8 cellular contexts compared by ENCODE assay signal in genomic region chr1:6794164-6794563, GRCh38. TPM values are rescaled to one million over a fixed set of nuclear protein-coding genes. Genes with fewer than 3 reads are reported as not detected.
DNase-seq lines count a peak whose midpoint lies in the region; ATAC-seq, FAIRE-seq and TF ChIP-seq lines count a peak whose summit lies in the region.

No MANE protein-coding gene starts in this region.

- no peak overlapping the region for H3K9ac ChIP-seq in OCI-LY3 (ENCODE audit: low read length)

- no peak for DNase-seq in heart right ventricle
- no peak for DNase-seq in left ventricle myocardium superior
- DNase-seq in esophagus muscularis mucosa (ENCODE audit: extremely low spot score), result no peak
- DNase-seq in small intestine, result peak; percentile 54
- DNase-seq in activated CD8-positive, alpha-beta memory T cell treated with anti-CD3 and anti-CD28 coated beads, Interleukin-2, amount 50 U/mL, for 4 hours, result no peak
- DNase-seq in GM19240 (ENCODE audit: insufficient read length, low spot score), result no peak
- DNase-seq in GDM1 (lab: John Stamatoyannopoulos, UW), result no peak

- FAIRE-seq in small intestine (lab: Jason Lieb, UNC), result peak; percentile 77

- 59 to 68% methylated on average over 2 of the region's 2 CpGs for WGBS in heart right ventricle, 2 donors
- 63% methylated on average over 2 of the region's 2 CpGs for WGBS in esophagus muscularis mucosa
- 53 to 76% (median 71%) methylated on average over 2 of the region's 2 CpGs for WGBS in small intestine, 3 donors

- H2AFZ ChIP-seq in OCI-LY3 (ENCODE audit: low read depth, low read length), result no peak overlapping the region

- TF ChIP-seq POLR2A in esophagus muscularis mucosa (IDR thresholded peaks at IDR 0.05; ENCODE audit: low read depth), result no peak

- no peaks in the 10 kb centered on the region for H3K9me3 ChIP-seq in heart right ventricle
- no peaks in the 10 kb centered on the region for H3K9me3 ChIP-seq in OCI-LY3 (ENCODE audit: insufficient read depth, low read length)
- H3K9me3 ChIP-seq in esophagus muscularis mucosa, result no peaks in the 10 kb centered on the region
- H3K9me3 ChIP-seq in small intestine (ENCODE audit: control insufficient read depth, low read depth), result no peaks in the 10 kb centered on the region

- TF ChIP-seq CTCF in heart right ventricle (IDR thresholded peaks at IDR 0.05) (peak in 7 of 9 donors; percentile 36 to 65 (median 58)), OCI-LY3 (IDR thresholded peaks at IDR 0.05; ENCODE audit: low read depth, low read length) (peak; percentile 34), esophagus muscularis mucosa (IDR thresholded peaks at IDR 0.05) (peak; percentile 44 to 55 (median 47))

- no peak overlapping the region for H3K4me2 ChIP-seq in OCI-LY3 (ENCODE audit: low read length)

- H3K4me1 ChIP-seq in heart right ventricle (peaks cover 0 to 77% (median 55%) of the 10 kb centered on the region in 9 donors), OCI-LY3 (ENCODE audit: low read length) (no peaks in the 10 kb centered on the region), esophagus muscularis mucosa (peaks cover 30 to 67% (median 61%) of the 10 kb centered on the region in 4 donors), small intestine (ENCODE audit: control insufficient read depth in 2 of 2, insufficient read depth in 1 of 2, low read depth in 1 of 2, low read length in 1 of 2) (peaks cover 0 to 4% of the 10 kb centered on the region in 2 donors)

- H3K27me3 ChIP-seq in heart right ventricle (no peaks in the 10 kb centered on the region), OCI-LY3 (ENCODE audit: low read depth, low read length) (no peaks in the 10 kb centered on the region), esophagus muscularis mucosa (no peaks in the 10 kb centered on the region), small intestine (ENCODE audit: control insufficient read depth in 2 of 2, insufficient read depth in 2 of 2, low read length in 2 of 2) (no peaks in the 10 kb centered on the region)

- ATAC-seq in heart right ventricle, result no peak
- ATAC-seq in left ventricle myocardium superior, result no peak

- H3K79me2 ChIP-seq in OCI-LY3 (ENCODE audit: low read length), result peaks cover 63% of the 10 kb centered on the region

- no peak for TF ChIP-seq EP300 in esophagus muscularis mucosa (IDR thresholded peaks at IDR 0.05)

- intact Hi-C loops in heart right ventricle (cut with DNase I), result loop anchor here in 8 of 10 donors (2.0 to 10.0 kb wide), 10 partner anchors 93 to 413 kb away; no protein-coding TSS in a partner anchor
- intact Hi-C loops in left ventricle myocardium superior (cut with micrococcal nuclease), result loop anchor here (5.0 to 10.0 kb wide), 2 partner anchors 278 to 421 kb away; no protein-coding TSS in a partner anchor
- intact Hi-C loops in esophagus muscularis mucosa (cut with DNase I), result loop anchor here (2.0 kb wide), 1 partner anchor 97 kb away; no protein-coding TSS in a partner anchor

- H4K20me1 ChIP-seq in OCI-LY3 (ENCODE audit: insufficient read depth, low read length), result peaks cover 30% of the 10 kb centered on the region

- H3K4me3 ChIP-seq in heart right ventricle, result no peak overlapping the region
- H3K4me3 ChIP-seq in OCI-LY3 (ENCODE audit: low read length), result no peak overlapping the region
- no peak overlapping the region for H3K4me3 ChIP-seq in esophagus muscularis mucosa
- no peak overlapping the region for H3K4me3 ChIP-seq in small intestine (ENCODE audit: low read depth in 1 of 2, low read length in 2 of 2)

- H3K36me3 ChIP-seq in heart right ventricle (peaks cover 0 to 7% (median 0%) of the 10 kb centered on the region in 9 donors), OCI-LY3 (replicated peaks; ENCODE audit: low read depth, low read length) (peaks cover 2% of the 10 kb centered on the region), esophagus muscularis mucosa (no peaks in the 10 kb centered on the region), small intestine (ENCODE audit: control insufficient read depth in 2 of 2, insufficient read depth in 2 of 2, low read length in 2 of 2) (peaks cover 0 to 3% of the 10 kb centered on the region in 2 donors)

- H3K27ac ChIP-seq in heart right ventricle, result no peak overlapping the region
- no peak overlapping the region for H3K27ac ChIP-seq in OCI-LY3 (ENCODE audit: low read length)
- no peak overlapping the region for H3K27ac ChIP-seq in esophagus muscularis mucosa (replicated peaks in 1 of 4)
- no peak overlapping the region for H3K27ac ChIP-seq in small intestine (ENCODE audit: low read depth in 1 of 2, low read length in 1 of 2)

RNA-seq across cellular contexts. Expression of gene CAMTA1, which starts 8.9 kb away (rescaled TPM):
- total RNA-seq in heart right ventricle, result 100 to 1,000 TPM; 123 to 155 (median 140) TPM
- polyA plus RNA-seq in heart right ventricle, result 100 to 1,000 TPM; 182 to 265 TPM
- 166 TPM for total RNA-seq in left ventricle myocardium superior
- total RNA-seq in esophagus muscularis mucosa, result 100 to 1,000 TPM; 109 to 226 (median 139) TPM
- polyA plus RNA-seq in small intestine, result 100 to 1,000 TPM; 122 to 177 (median 172) TPM
